ENCODE assay signal across 21 cellular contexts in the genomic region with DNA sequence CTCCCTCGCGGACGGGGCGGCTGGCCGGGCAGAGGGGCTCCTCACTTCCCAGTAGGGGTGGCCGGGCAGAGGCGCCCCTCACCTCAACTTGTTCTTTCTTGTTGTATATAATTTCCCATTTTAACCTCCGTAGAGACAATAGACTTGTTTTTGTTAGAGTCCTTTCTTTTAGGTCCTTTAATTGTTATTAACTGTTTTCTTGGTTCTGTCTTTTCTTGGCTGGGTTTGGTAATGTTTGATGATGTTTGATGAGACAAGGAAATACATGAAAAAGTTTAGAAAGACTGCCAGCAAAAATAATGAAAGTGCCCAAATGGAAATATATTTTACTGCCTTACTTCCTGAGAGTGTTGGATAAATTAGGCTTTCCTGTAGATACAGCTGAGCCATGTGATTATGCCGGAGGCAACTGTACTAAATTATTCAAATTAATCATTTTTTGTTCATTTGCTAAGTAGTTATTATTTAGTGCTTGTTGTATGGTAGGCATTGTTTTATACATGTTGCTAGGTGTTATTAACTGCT.
"Had no signal": no experiment of that assay in that cellular context is flagged by ENCODE, and none has a peak within 500 bp of the region (broad histone marks: within the 10 kb centered on the region; RNA-seq: fewer than 3 reads in every experiment).

No MANE protein-coding gene starts in this region.

- ATAC-seq: effector memory CD8-positive, alpha-beta T cell; foreskin keratinocyte; lower lobe of right lung had no signal

- H3K27me3 ChIP-seq: foreskin keratinocyte, right atrium auricular region, transverse colon, vagina had no signal

- H3K27me3 Mint-ChIP-seq: activated naive CD4-positive, alpha-beta T cell treated with anti-CD3 and anti-CD28 coated beads, Interleukin-2, amount 50 U/mL, for 24 hours; dendritic cell treated with granulocyte-macrophage colony-stimulating factor and Interleukin-4, amounts not matched to agents 40 ng/mL and 50 ng/mL, for 4 days; effector memory CD8-positive, alpha-beta T cell; progenitor cell of endocrine pancreas; stimulated activated naive CD8-positive, alpha-beta T cell treated with anti-CD3 and anti-CD28 coated beads, Interleukin-15, Interleukin-2, amounts not matched to agents 100 ng/mL and 50 ng/mL, for 24 hours had no signal

- H3K4me3 Mint-ChIP-seq: activated naive CD4-positive, alpha-beta T cell treated with anti-CD3 and anti-CD28 coated beads, Interleukin-2, amount 50 U/mL, for 24 hours; dendritic cell treated with granulocyte-macrophage colony-stimulating factor and Interleukin-4, amounts not matched to agents 40 ng/mL and 50 ng/mL, for 4 days; effector memory CD8-positive, alpha-beta T cell; stimulated activated naive CD8-positive, alpha-beta T cell treated with anti-CD3 and anti-CD28 coated beads, Interleukin-15, Interleukin-2, amounts not matched to agents 100 ng/mL and 50 ng/mL, for 24 hours; T-helper 1 cell treated with Interleukin-12 subunit alpha and Interleukin-12 subunit beta and Interleukin-4 antibody, amounts not matched to agents 30 μg/mL and 1 μg/mL, for 36 hours had no signal

- H3K9me3 Mint-ChIP-seq: activated naive CD4-positive, alpha-beta T cell treated with anti-CD3 and anti-CD28 coated beads, Interleukin-2, amount 50 U/mL, for 24 hours; dendritic cell treated with granulocyte-macrophage colony-stimulating factor and Interleukin-4, amounts not matched to agents 40 ng/mL and 50 ng/mL, for 4 days; effector memory CD8-positive, alpha-beta T cell; stimulated activated naive CD8-positive, alpha-beta T cell treated with anti-CD3 and anti-CD28 coated beads, Interleukin-15, Interleukin-2, amounts not matched to agents 100 ng/mL and 50 ng/mL, for 24 hours; T-helper 1 cell treated with Interleukin-12 subunit alpha and Interleukin-12 subunit beta and Interleukin-4 antibody, amounts not matched to agents 30 μg/mL and 1 μg/mL, for 36 hours had no signal

- FAIRE-seq: bronchial epithelial cell had no signal

- H3K4me1 ChIP-seq: lower lobe of right lung, right atrium auricular region, transverse colon, vagina had no signal

- DNase-seq: activated CD4-positive, alpha-beta T cell treated with anti-CD3 and anti-CD28 coated beads for 1 hour; activated CD4-positive, alpha-beta T cell treated with anti-CD3 and anti-CD28 coated beads, Interleukin-2, amount 50 U/mL, for 4 hours; activated gamma-delta T cell; effector memory CD8-positive, alpha-beta T cell; foreskin keratinocyte; glutamatergic neuron; hippocampal formation; islet precursor cell; lower lobe of right lung; occipital lobe; stimulated activated CD4-positive, alpha-beta T cell treated with anti-CD3 and anti-CD28 coated beads, Interleukin-2, amount 100 ng/mL, for 24 hours; transverse colon had no signal

- H3K27ac Mint-ChIP-seq: activated naive CD4-positive, alpha-beta T cell treated with anti-CD3 and anti-CD28 coated beads, Interleukin-2, amount 50 U/mL, for 24 hours; dendritic cell treated with granulocyte-macrophage colony-stimulating factor and Interleukin-4, amounts not matched to agents 40 ng/mL and 50 ng/mL, for 4 days; progenitor cell of endocrine pancreas; stimulated activated naive CD8-positive, alpha-beta T cell treated with anti-CD3 and anti-CD28 coated beads, Interleukin-15, Interleukin-2, amounts not matched to agents 100 ng/mL and 50 ng/mL, for 24 hours; T-helper 1 cell treated with Interleukin-12 subunit alpha and Interleukin-12 subunit beta and Interleukin-4 antibody, amounts not matched to agents 30 μg/mL and 1 μg/mL, for 36 hours had no signal

- H3K9me3 ChIP-seq: lower lobe of right lung, right atrium auricular region, transverse colon, vagina had no signal

- H3K27ac ChIP-seq: foreskin keratinocyte, lower lobe of right lung, right atrium auricular region, vagina, VCaP had no signal

- H3K4me3 ChIP-seq: lower lobe of right lung, right atrium auricular region, transverse colon, vagina had no signal
